Comparison of ENCODE assay signal across 9 cellular contexts in the genomic region with DNA sequence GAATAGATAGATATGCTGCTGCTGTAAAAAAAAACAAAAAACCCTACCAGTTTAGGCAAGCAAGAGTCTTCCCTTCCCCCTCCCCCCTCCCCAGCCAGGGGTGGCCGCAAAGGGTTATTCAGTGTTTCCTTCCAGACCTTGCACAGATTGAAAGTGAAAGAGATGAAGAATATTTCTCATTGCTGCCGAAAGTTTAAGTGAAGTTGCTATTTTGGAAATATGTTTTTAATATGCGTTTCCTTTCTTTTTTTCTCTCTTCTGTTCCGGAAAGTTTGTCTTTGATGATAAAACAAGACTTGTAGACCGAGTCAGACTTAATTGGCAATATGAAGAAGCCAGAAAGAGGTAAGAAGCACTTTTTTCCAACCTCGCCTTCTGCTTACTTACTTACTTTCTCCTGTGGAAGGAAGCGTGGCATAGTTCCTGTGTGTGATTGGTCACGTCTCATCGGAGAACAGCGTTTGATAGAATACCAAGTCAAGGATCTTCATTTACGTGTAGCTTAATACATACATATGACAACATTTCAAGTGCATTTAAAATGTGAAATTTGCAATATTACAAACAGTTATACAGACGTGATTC. TPM values are rescaled to one million over a fixed set of nuclear protein-coding genes. Genes with fewer than 3 reads are reported as not detected.
DNase-seq lines count a peak whose midpoint lies in the region; ATAC-seq and TF ChIP-seq lines count a peak whose summit lies in the region.
"Had no signal": no experiment of that assay in that cellular context is flagged by ENCODE, and none has a peak within 500 bp of the region (broad histone marks: within the 10 kb centered on the region; RNA-seq: fewer than 3 reads in every experiment).

No MANE protein-coding gene starts in this region.

- no peak overlapping the region for H3K4me3 ChIP-seq in mucosa of descending colon

- DNase-seq in activated T-cell treated with anti-CD3 and anti-CD28 coated beads for 48 hours (ENCODE audit: low read depth) (peak; percentile 32), mucosa of descending colon (peak in 1 of 3 donors; percentile 33), ACHN (no peak), anterior cingulate cortex (lab: John Stamatoyannopoulos, UW) (no peak), RKO (ENCODE audit: low spot score) (no peak), AML-193 (lab: John Stamatoyannopoulos, UW) (no peak)

- no peaks in the 10 kb centered on the region for H3K9me3 ChIP-seq in mucosa of descending colon

- H3K4me1 ChIP-seq in mucosa of descending colon (ENCODE audit: low read depth), result no peaks in the 10 kb centered on the region

- peak; percentile 77 for ATAC-seq in GM19324 (IDR thresholded peaks at IDR 0.05; ENCODE audit: low FRiP score, unreplicated experiment)
- peak; percentile 56 for ATAC-seq in HG03097 (IDR thresholded peaks at IDR 0.05; ENCODE audit: low FRiP score, unreplicated experiment)
- ATAC-seq in mucosa of descending colon, result peak; percentile 61
- ATAC-seq: Panc1 had no signal

- H3K36me3 ChIP-seq in mucosa of descending colon (ENCODE audit: low read depth), result no peaks in the 10 kb centered on the region

- in situ Hi-C loops in ACHN (cut with HindIII; ENCODE audit: low pct_ligation_motif_present, low pct_unique_long_range_greater_than_20kb, low sequenced_read_pairs), result no loop called here

- intact Hi-C loops in mucosa of descending colon (cut with DNase I, micrococcal nuclease), result no loop called here

- TF ChIP-seq CTCF in mucosa of descending colon (IDR thresholded peaks at IDR 0.05), result no peak

RNA-seq across cellular contexts. Expression of a gene that starts 58.4 kb away (rescaled TPM):
- total RNA-seq in mucosa of descending colon, result 1 to 10 TPM in 2 of 3 donors, under 1 TPM in 1; 0.26 to 1.8 (median 1.7) TPM
